2 cellular contexts compared by ENCODE assay signal in the genomic region with DNA sequence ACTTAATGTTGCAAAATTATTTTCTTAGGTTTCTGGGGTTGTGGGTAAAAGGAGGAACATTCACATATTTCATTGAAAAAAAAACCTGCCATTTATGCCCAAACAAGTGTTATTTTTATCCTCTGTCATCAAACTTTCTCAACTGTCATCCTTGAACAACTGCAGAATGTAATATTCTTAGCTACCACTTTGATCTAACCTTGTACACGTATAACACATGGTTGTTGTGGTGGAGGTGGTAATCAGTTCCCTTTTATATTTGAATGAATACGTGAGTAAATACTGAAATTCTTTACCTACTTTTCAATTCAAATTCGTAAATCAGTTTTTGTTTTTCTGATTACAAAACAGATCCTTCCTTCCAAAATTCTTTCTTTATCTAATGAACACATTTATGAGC.
TF ChIP-seq lines count a peak whose summit lies in the region.

No MANE protein-coding gene starts in this region.

TF ChIP-seq in GM12878, 131 proteins besides CTCF, POLR2A, EP300 and RAD21 (continued from another document):
- TF ChIP-seq MEF2A (IDR thresholded peaks at IDR 0.05; ENCODE audit: insufficient read depth, low read depth, low read length): peak; percentile 79; the same call in 1 of the 2 replicates
- TF ChIP-seq, protein P1, sequence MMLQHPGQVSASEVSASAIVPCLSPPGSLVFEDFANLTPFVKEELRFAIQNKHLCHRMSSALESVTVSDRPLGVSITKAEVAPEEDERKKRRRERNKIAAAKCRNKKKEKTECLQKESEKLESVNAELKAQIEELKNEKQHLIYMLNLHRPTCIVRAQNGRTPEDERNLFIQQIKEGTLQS (IDR thresholded peaks at IDR 0.05; ENCODE audit: borderline replicate concordance, extremely low read depth, low read depth, low read length): no peak
- peak; percentile 81 for TF ChIP-seq MTA2 (IDR thresholded peaks at IDR 0.05; ENCODE audit: low read depth)
- peak; percentile 22; the same call in 1 of the 2 replicates for TF ChIP-seq JUNB (IDR thresholded peaks at IDR 0.05)
- TF ChIP-seq NR2F1 (conservative IDR thresholded peaks at IDR 0.05): no peak
- peak; percentile 45; the same call in 1 of the 2 replicates for TF ChIP-seq NFIC (IDR thresholded peaks at IDR 0.05; ENCODE audit: low read depth, low read length)
- TF ChIP-seq, protein P2, sequence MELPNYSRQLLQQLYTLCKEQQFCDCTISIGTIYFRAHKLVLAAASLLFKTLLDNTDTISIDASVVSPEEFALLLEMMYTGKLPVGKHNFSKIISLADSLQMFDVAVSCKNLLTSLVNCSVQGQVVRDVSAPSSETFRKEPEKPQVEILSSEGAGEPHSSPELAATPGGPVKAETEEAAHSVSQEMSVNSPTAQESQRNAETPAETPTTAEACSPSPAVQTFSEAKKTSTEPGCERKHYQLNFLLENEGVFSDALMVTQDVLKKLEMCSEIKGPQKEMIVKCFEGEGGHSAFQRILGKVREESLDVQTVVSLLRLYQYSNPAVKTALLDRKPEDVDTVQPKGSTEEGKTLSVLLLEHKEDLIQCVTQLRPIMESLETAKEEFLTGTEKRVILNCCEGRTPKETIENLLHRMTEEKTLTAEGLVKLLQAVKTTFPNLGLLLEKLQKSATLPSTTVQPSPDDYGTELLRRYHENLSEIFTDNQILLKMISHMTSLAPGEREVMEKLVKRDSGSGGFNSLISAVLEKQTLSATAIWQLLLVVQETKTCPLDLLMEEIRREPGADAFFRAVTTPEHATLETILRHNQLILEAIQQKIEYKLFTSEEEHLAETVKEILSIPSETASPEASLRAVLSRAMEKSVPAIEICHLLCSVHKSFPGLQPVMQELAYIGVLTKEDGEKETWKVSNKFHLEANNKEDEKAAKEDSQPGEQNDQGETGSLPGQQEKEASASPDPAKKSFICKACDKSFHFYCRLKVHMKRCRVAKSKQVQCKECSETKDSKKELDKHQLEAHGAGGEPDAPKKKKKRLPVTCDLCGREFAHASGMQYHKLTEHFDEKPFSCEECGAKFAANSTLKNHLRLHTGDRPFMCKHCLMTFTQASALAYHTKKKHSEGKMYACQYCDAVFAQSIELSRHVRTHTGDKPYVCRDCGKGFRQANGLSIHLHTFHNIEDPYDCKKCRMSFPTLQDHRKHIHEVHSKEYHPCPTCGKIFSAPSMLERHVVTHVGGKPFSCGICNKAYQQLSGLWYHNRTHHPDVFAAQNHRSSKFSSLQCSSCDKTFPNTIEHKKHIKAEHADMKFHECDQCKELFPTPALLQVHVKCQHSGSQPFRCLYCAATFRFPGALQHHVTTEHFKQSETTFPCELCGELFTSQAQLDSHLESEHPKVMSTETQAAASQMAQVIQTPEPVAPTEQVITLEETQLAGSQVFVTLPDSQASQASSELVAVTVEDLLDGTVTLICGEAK (IDR thresholded peaks at IDR 0.05; ENCODE audit: borderline replicate concordance): no peak
- TF ChIP-seq RUNX3 (IDR thresholded peaks at IDR 0.05; ENCODE audit: low read length): peak; percentile 86
- TF ChIP-seq, protein P3, sequence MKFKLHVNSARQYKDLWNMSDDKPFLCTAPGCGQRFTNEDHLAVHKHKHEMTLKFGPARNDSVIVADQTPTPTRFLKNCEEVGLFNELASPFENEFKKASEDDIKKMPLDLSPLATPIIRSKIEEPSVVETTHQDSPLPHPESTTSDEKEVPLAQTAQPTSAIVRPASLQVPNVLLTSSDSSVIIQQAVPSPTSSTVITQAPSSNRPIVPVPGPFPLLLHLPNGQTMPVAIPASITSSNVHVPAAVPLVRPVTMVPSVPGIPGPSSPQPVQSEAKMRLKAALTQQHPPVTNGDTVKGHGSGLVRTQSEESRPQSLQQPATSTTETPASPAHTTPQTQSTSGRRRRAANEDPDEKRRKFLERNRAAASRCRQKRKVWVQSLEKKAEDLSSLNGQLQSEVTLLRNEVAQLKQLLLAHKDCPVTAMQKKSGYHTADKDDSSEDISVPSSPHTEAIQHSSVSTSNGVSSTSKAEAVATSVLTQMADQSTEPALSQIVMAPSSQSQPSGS (IDR thresholded peaks at IDR 0.05; ENCODE audit: low read length): 0 out of 2 replicates have a peak, but pooled peaks have one; percentile 29
- peak in 1 of 2 experiments; percentile 20; a peak in 2 of 4 replicates for TF ChIP-seq IKZF2 (IDR thresholded peaks at IDR 0.05)
- peak; percentile 87; the same call in 1 of the 2 replicates for TF ChIP-seq SPI1 (IDR thresholded peaks at IDR 0.05; ENCODE audit: borderline replicate concordance, insufficient read depth, low read depth, low read length)
- 0 out of 2 replicates have a peak, but pooled peaks have one; percentile 35 for TF ChIP-seq CREM (IDR thresholded peaks at IDR 0.05; ENCODE audit: low read depth)
- peak; percentile 47; the same call in 1 of the 2 replicates for TF ChIP-seq ZNF384 (IDR thresholded peaks at IDR 0.05; ENCODE audit: borderline replicate concordance, low read depth, low read length)
- TF ChIP-seq TCF7 (IDR thresholded peaks at IDR 0.05; ENCODE audit: borderline replicate concordance): peak; percentile 46; the same call in 1 of the 2 replicates
- peak; percentile 45; the same call in 1 of the 2 replicates for TF ChIP-seq ATF7 (IDR thresholded peaks at IDR 0.05; ENCODE audit: low read depth)
- peak; percentile 65 to 66 for TF ChIP-seq BHLHE40 (IDR thresholded peaks at IDR 0.05; ENCODE audit: borderline replicate concordance in 1 of 2, low read depth in 2 of 2, low read length in 1 of 2)
- no peak for TF ChIP-seq TCF3 (IDR thresholded peaks at IDR 0.05; ENCODE audit: borderline replicate concordance, insufficient read depth, low read depth, low read length)
- TF ChIP-seq CREB1 (IDR thresholded peaks at IDR 0.05; ENCODE audit: low read depth): 0 out of 2 replicates have a peak, but pooled peaks have one; percentile 34
- no peak for TF ChIP-seq EZH2 (IDR thresholded peaks at IDR 0.05; ENCODE audit: borderline replicate concordance, control insufficient read depth, low read depth, low read length)
- TF ChIP-seq, protein P4, sequence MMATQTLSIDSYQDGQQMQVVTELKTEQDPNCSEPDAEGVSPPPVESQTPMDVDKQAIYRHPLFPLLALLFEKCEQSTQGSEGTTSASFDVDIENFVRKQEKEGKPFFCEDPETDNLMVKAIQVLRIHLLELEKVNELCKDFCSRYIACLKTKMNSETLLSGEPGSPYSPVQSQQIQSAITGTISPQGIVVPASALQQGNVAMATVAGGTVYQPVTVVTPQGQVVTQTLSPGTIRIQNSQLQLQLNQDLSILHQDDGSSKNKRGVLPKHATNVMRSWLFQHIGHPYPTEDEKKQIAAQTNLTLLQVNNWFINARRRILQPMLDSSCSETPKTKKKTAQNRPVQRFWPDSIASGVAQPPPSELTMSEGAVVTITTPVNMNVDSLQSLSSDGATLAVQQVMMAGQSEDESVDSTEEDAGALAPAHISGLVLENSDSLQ (IDR thresholded peaks at IDR 0.05): peak; percentile 19; the same call in 1 of the 2 replicates

TF ChIP-seq in HEK293T, 16 proteins besides CTCF, POLR2A, EP300 and RAD21 (continued from another document):
- TF ChIP-seq HDGF (IDR thresholded peaks at IDR 0.05; ENCODE audit: borderline replicate concordance): no peak
- no peak for TF ChIP-seq L3MBTL2 (conservative IDR thresholded peaks at IDR 0.05)
- TF ChIP-seq LEF1 (IDR thresholded peaks at IDR 0.05; ENCODE audit: borderline replicate concordance): no peak
- TF ChIP-seq FOXM1 (IDR thresholded peaks at IDR 0.05; ENCODE audit: borderline replicate concordance): no peak
- TF ChIP-seq CTBP1 (IDR thresholded peaks at IDR 0.05; ENCODE audit: borderline replicate concordance): no peak
- TF ChIP-seq ELF4 (IDR thresholded peaks at IDR 0.05): no peak
- TF ChIP-seq, protein P4 (IDR thresholded peaks at IDR 0.05): no peak
- TF ChIP-seq ZNF384 (IDR thresholded peaks at IDR 0.05): no peak
- no peak for TF ChIP-seq TARDBP (IDR thresholded peaks at IDR 0.05)
- no peak for TF ChIP-seq FOXA1 (IDR thresholded peaks at IDR 0.05)
- no peak for TF ChIP-seq SUZ12 (IDR thresholded peaks at IDR 0.05)
- no peak for TF ChIP-seq FOXK2 (IDR thresholded peaks at IDR 0.05)
